In genomic region chr7:2063562-2064360, GRCh38 we compare ENCODE assay signal across 8 cellular contexts.
DNase-seq lines count a peak whose midpoint lies in the region; ATAC-seq and TF ChIP-seq lines count a peak whose summit lies in the region.

No MANE protein-coding gene starts in this region.

- no peak overlapping the region for H3K4me3 ChIP-seq in cardiac muscle cell
- H3K4me3 ChIP-seq in astrocyte of the cerebellum (ENCODE audit: low read depth, low read length), result no peak overlapping the region

- no peaks in the 10 kb centered on the region for H3K27me3 ChIP-seq in cardiac muscle cell

- TF ChIP-seq CTCF in cardiac muscle cell (IDR thresholded peaks at IDR 0.05; ENCODE audit: low read depth, low read length), result peak; percentile 21
- peak; percentile 53 for TF ChIP-seq CTCF in astrocyte of the cerebellum (IDR thresholded peaks at IDR 0.05; ENCODE audit: low read depth, low read length, missing control alignments)

- H3K27ac ChIP-seq in cardiac muscle cell, result peak overlapping the region; percentile 71

- H3K4me1 ChIP-seq in cardiac muscle cell (ENCODE audit: low read depth), result peaks cover 8% of the 10 kb centered on the region

- ATAC-seq in Right ventricle myocardium inferior (no peak), left lobe of liver (peak; percentile 20), HG03565 (IDR thresholded peaks at IDR 0.05; ENCODE audit: unreplicated experiment) (no peak), GM19397 (IDR thresholded peaks at IDR 0.05; ENCODE audit: unreplicated experiment) (no peak)

- no peaks in the 10 kb centered on the region for H3K9me3 ChIP-seq in cardiac muscle cell (ENCODE audit: low read depth)

- intact Hi-C loops in Right ventricle myocardium inferior (cut with DNase I), result no loop called here

- peak in 1 of 2 donors; percentile 20 for DNase-seq in cardiac muscle cell (ENCODE audit: low read depth in 1 of 2, low spot score in 1 of 2)
- DNase-seq in Right ventricle myocardium inferior (ENCODE audit: missing footprints), result no peak
- no peak for DNase-seq in astrocyte of the cerebellum (ENCODE audit: low read depth)
- no peak for DNase-seq in left lobe of liver (ENCODE audit: low spot score)
- no peak for DNase-seq in SW 1271 (lab: John Stamatoyannopoulos, UW)
- no peak for DNase-seq in RKO (ENCODE audit: low spot score)

- no peaks in the 10 kb centered on the region for H3K36me3 ChIP-seq in cardiac muscle cell

- in situ Hi-C loops in astrocyte of the cerebellum (cut with HindIII; ENCODE audit: low sequenced_read_pairs), result no loop called here
